ENCODE assay signal across 8 cellular contexts in genomic region chr18:2846241-2846637, GRCh38. TPM values are rescaled to one million over a fixed set of nuclear protein-coding genes. Genes with fewer than 3 reads are reported as not detected.
DNase-seq lines count a peak whose midpoint lies in the region; ATAC-seq and TF ChIP-seq lines count a peak whose summit lies in the region.

No MANE protein-coding gene starts in this region.

- peaks cover 4% of the 10 kb centered on the region for H3K4me1 ChIP-seq in Loucy (ENCODE audit: insufficient read depth, low read length, poor library complexity, severe bottlenecking)
- peaks cover 19% of the 10 kb centered on the region for H3K4me1 ChIP-seq in mucosa of descending colon (ENCODE audit: low read depth)

- ATAC-seq in mucosa of descending colon (peak; percentile 11), GM21529 (IDR thresholded peaks at IDR 0.05; ENCODE audit: unreplicated experiment) (no peak), GM18505 (IDR thresholded peaks at IDR 0.05; ENCODE audit: unreplicated experiment) (no peak)

- no peaks in the 10 kb centered on the region for H3K9me3 ChIP-seq in Loucy (ENCODE audit: insufficient read depth, low read depth, low read length)
- no peaks in the 10 kb centered on the region for H3K9me3 ChIP-seq in mucosa of descending colon

- peak overlapping the region; percentile 92 for H2AFZ ChIP-seq in Loucy (ENCODE audit: low read length)

- H3F3A ChIP-seq in Loucy (ENCODE audit: low read depth), result no peaks in the 10 kb centered on the region

- H3K9ac ChIP-seq in Loucy (ENCODE audit: low read depth, low read length, poor library complexity, severe bottlenecking), result no peak overlapping the region

- intact Hi-C loops in dendritic cell treated with granulocyte-macrophage colony-stimulating factor and Interleukin-4, amounts not matched to agents 40 ng/mL and 50 ng/mL, for 4 days (cut with micrococcal nuclease), result loop anchor here (5.0 kb wide), 1 partner anchor 61 kb away; no protein-coding TSS in a partner anchor
- intact Hi-C loops in mucosa of descending colon (cut with DNase I, micrococcal nuclease), result no loop called here

- no peaks in the 10 kb centered on the region for H3K79me2 ChIP-seq in Loucy (ENCODE audit: insufficient read depth, low read length)

- H3K36me3 Mint-ChIP-seq in dendritic cell treated with granulocyte-macrophage colony-stimulating factor and Interleukin-4, amounts not matched to agents 40 ng/mL and 50 ng/mL, for 4 days (ENCODE audit: low read depth), result peaks cover 52% of the 10 kb centered on the region

- H3K27me3 Mint-ChIP-seq in dendritic cell treated with granulocyte-macrophage colony-stimulating factor and Interleukin-4, amounts not matched to agents 40 ng/mL and 50 ng/mL, for 4 days, result no peaks in the 10 kb centered on the region

- H4K20me1 ChIP-seq in Loucy (ENCODE audit: insufficient read depth, low read length, poor library complexity, severe bottlenecking), result no peaks in the 10 kb centered on the region

- DNase-seq in ELF-1 (ENCODE audit: low read depth, low spot score) (peak; percentile 90), mucosa of descending colon (peak in 1 of 3 donors; percentile 10), NCI-H2107 (lab: John Stamatoyannopoulos, UW) (no peak), NCI-H1105 (lab: John Stamatoyannopoulos, UW) (no peak)

- no peak for TF ChIP-seq POLR2A in GM18505 (IDR thresholded peaks at IDR 0.05; ENCODE audit: borderline replicate concordance, extremely low read depth, insufficient read depth, insufficient read length)

- no peak overlapping the region for H3K27ac Mint-ChIP-seq in dendritic cell treated with granulocyte-macrophage colony-stimulating factor and Interleukin-4, amounts not matched to agents 40 ng/mL and 50 ng/mL, for 4 days

- H3K36me3 ChIP-seq in Loucy (ENCODE audit: insufficient read depth, low read length) (no peaks in the 10 kb centered on the region), mucosa of descending colon (ENCODE audit: low read depth) (no peaks in the 10 kb centered on the region)

- TF ChIP-seq CTCF in Loucy (conservative IDR thresholded peaks at IDR 0.05; ENCODE audit: low read length) (no peak), mucosa of descending colon (IDR thresholded peaks at IDR 0.05) (no peak)

- peak overlapping the region; percentile 89 for H3K4me3 Mint-ChIP-seq in dendritic cell treated with granulocyte-macrophage colony-stimulating factor and Interleukin-4, amounts not matched to agents 40 ng/mL and 50 ng/mL, for 4 days

- no peaks in the 10 kb centered on the region for H3K27me3 ChIP-seq in Loucy (ENCODE audit: insufficient read depth, low read length, poor library complexity, severe bottlenecking)

- H3K9me3 Mint-ChIP-seq in dendritic cell treated with granulocyte-macrophage colony-stimulating factor and Interleukin-4, amounts not matched to agents 40 ng/mL and 50 ng/mL, for 4 days, result no peaks in the 10 kb centered on the region

- no peaks in the 10 kb centered on the region for H3K9me2 ChIP-seq in Loucy (replicated peaks; ENCODE audit: low read depth, low read length)

- H3K4me2 ChIP-seq in Loucy (ENCODE audit: low read depth, low read length, poor library complexity, severe bottlenecking), result peak overlapping the region; percentile 82

- peaks cover 71% of the 10 kb centered on the region for H3K4me1 Mint-ChIP-seq in dendritic cell treated with granulocyte-macrophage colony-stimulating factor and Interleukin-4, amounts not matched to agents 40 ng/mL and 50 ng/mL, for 4 days (ENCODE audit: low read depth)

- H3K4me3 ChIP-seq in Loucy (ENCODE audit: low read length, poor library complexity, severe bottlenecking) (peak overlapping the region; percentile 69), mucosa of descending colon (no peak overlapping the region)

RNA-seq across cellular contexts. Expression of gene EMILIN2, which starts 0.6 kb away (rescaled TPM):
- total RNA-seq in mucosa of descending colon, result 10 to 100 TPM; 13.3 to 19.6 (median 18.3) TPM
